Comparison of ENCODE assay signal across 1 cellular context in genomic region chr19:19191920-19192882, GRCh38.
TF ChIP-seq lines count a peak whose summit lies in the region.

BORCS8 (minus strand) TSS chr19:19192152; CDS start chr19:19192117, 35 bp downstream.
RFXANK (plus strand) TSS chr19:19192258; CDS start chr19:19193947, 1,689 bp downstream.

TF ChIP-seq in K562, 482 proteins besides CTCF, POLR2A, EP300 and RAD21 (continued from another document):
- peak; percentile 88 for TF ChIP-seq NEUROD1 (IDR thresholded peaks at IDR 0.05; ENCODE audit: borderline replicate concordance, low read depth, low read length, partially characterized antibody)
- TF ChIP-seq HNRNPLL (IDR thresholded peaks at IDR 0.05; ENCODE audit: low read depth, low read length, poor library complexity, severe bottlenecking), result peak; percentile 82
- no peak for TF ChIP-seq ZBTB8A (IDR thresholded peaks at IDR 0.05; ENCODE audit: partially characterized antibody)
- TF ChIP-seq ZNF140 (CRISPR knock-in tag; IDR thresholded peaks at IDR 0.05), result no peak
- no peak for TF ChIP-seq KAT8 (IDR thresholded peaks at IDR 0.05; ENCODE audit: low read depth)
- TF ChIP-seq ZNF354B (CRISPR knock-in tag; IDR thresholded peaks at IDR 0.05), result no peak
- TF ChIP-seq CBX5 (IDR thresholded peaks at IDR 0.05; ENCODE audit: borderline replicate concordance, low read depth), result no peak
- TF ChIP-seq ZNF174 (CRISPR knock-in tag; IDR thresholded peaks at IDR 0.05), result no peak
- no peak for TF ChIP-seq ZNF696 (CRISPR knock-in tag; conservative IDR thresholded peaks at IDR 0.05)
- peak; percentile 63; the same call in 1 of the 2 replicates for TF ChIP-seq ZNF24 (IDR thresholded peaks at IDR 0.05)
- no peak for TF ChIP-seq ZKSCAN8 (CRISPR knock-in tag; IDR thresholded peaks at IDR 0.05)
- TF ChIP-seq HDAC3 (IDR thresholded peaks at IDR 0.05; ENCODE audit: borderline replicate concordance, partially characterized antibody), result no peak
- no peak; the same call in 1 of the 2 replicates for TF ChIP-seq ATF3 (IDR thresholded peaks at IDR 0.05)
- TF ChIP-seq ATF3 (CRISPR knock-in tag; conservative IDR thresholded peaks at IDR 0.05), result peak; percentile 19; the same call in 1 of the 2 replicates
- peak; percentile 35; the same call in 1 of the 2 replicates for TF ChIP-seq CEBPG (CRISPR knock-in tag; IDR thresholded peaks at IDR 0.05)
- TF ChIP-seq CEBPG (tag; conservative IDR thresholded peaks at IDR 0.05 in 1 of 2, IDR thresholded peaks at IDR 0.05 in 1 of 2), result no peak
- TF ChIP-seq ETV6 (IDR thresholded peaks at IDR 0.05; ENCODE audit: borderline replicate concordance in 1 of 2, low read depth in 2 of 2, low read length in 1 of 2), result no peak
- no peak for TF ChIP-seq ETV6 (CRISPR knock-in tag; IDR thresholded peaks at IDR 0.05; ENCODE audit: borderline replicate concordance)
- peak; percentile 64; the same call in 1 of the 2 replicates for TF ChIP-seq TARDBP (IDR thresholded peaks at IDR 0.05)
- no peak for TF ChIP-seq NUFIP1 (IDR thresholded peaks at IDR 0.05; ENCODE audit: partially characterized antibody)
- TF ChIP-seq MXD1 (CRISPR knock-in tag; IDR thresholded peaks at IDR 0.05; ENCODE audit: borderline replicate concordance, poor library complexity, severe bottlenecking), result no peak
- TF ChIP-seq SRSF1 (IDR thresholded peaks at IDR 0.05; ENCODE audit: low read depth, low read length), result no peak
- TF ChIP-seq NFXL1 (CRISPR knock-in tag; IDR thresholded peaks at IDR 0.05), result no peak
- peak; percentile 57; the same call in 1 of the 2 replicates for TF ChIP-seq CREB3L1 (IDR thresholded peaks at IDR 0.05; ENCODE audit: borderline replicate concordance, low read depth)
- no peak for TF ChIP-seq CHD1 (IDR thresholded peaks at IDR 0.05; ENCODE audit: low read length)
- TF ChIP-seq ZNF184 (CRISPR knock-in tag; IDR thresholded peaks at IDR 0.05), result no peak
- peak; percentile 97 for TF ChIP-seq VEZF1 (CRISPR knock-in tag; IDR thresholded peaks at IDR 0.05)
- TF ChIP-seq HINFP (tag; conservative IDR thresholded peaks at IDR 0.05; ENCODE audit: low read depth), result no peak
- peak; percentile 78; the same call in 1 of the 2 replicates for TF ChIP-seq KLF13 (tag; IDR thresholded peaks at IDR 0.05; ENCODE audit: borderline replicate concordance, low read depth)
- no peak for TF ChIP-seq ZNF830 (CRISPR knock-in tag; IDR thresholded peaks at IDR 0.05)
- TF ChIP-seq ZFPM2 (CRISPR knock-in tag; IDR thresholded peaks at IDR 0.05), result no peak
- TF ChIP-seq E2F1 (CRISPR knock-in tag; IDR thresholded peaks at IDR 0.05), result peak; percentile 29; the same call in 1 of the 2 replicates
- TF ChIP-seq ZNF431 (CRISPR knock-in tag; IDR thresholded peaks at IDR 0.05), result no peak
- TF ChIP-seq TRIM24 (IDR thresholded peaks at IDR 0.05), result peak in 1 of 2 experiments; percentile 99; a peak in 2 of 4 replicates
- 0 out of 2 replicates have a peak, but pooled peaks have one; percentile 53 for TF ChIP-seq HMGXB4 (CRISPR knock-in tag; IDR thresholded peaks at IDR 0.05)
- TF ChIP-seq ZBTB1 (CRISPR knock-in tag; IDR thresholded peaks at IDR 0.05; ENCODE audit: borderline replicate concordance, low read depth), result peak; percentile 72; the same call in 1 of the 2 replicates
- TF ChIP-seq CREB5 (CRISPR knock-in tag; IDR thresholded peaks at IDR 0.05), result no peak
- peak in 1 of 2 experiments; percentile 61; a peak in 1 of 3 replicates for TF ChIP-seq CBX3 (IDR thresholded peaks at IDR 0.05; ENCODE audit: borderline replicate concordance in 1 of 2, low read length in 2 of 2)
- TF ChIP-seq ZBTB26 (CRISPR knock-in tag; IDR thresholded peaks at IDR 0.05), result 0 out of 2 replicates have a peak, but pooled peaks have one; percentile 29
- TF ChIP-seq HOXB6 (CRISPR knock-in tag; IDR thresholded peaks at IDR 0.05; ENCODE audit: borderline replicate concordance), result no peak
- peak; percentile 96 for TF ChIP-seq ZFP91 (CRISPR knock-in tag; IDR thresholded peaks at IDR 0.05)
- TF ChIP-seq ZNF280A (IDR thresholded peaks at IDR 0.05; ENCODE audit: low read depth, partially characterized antibody), result no peak
- TF ChIP-seq SRF (CRISPR knock-in tag; IDR thresholded peaks at IDR 0.05), result no peak
- TF ChIP-seq CBFA2T2 (conservative IDR thresholded peaks at IDR 0.05), result no peak
- peak in 1 of 2 experiments; percentile 74; a peak in 2 of 4 replicates for TF ChIP-seq ARNT (IDR thresholded peaks at IDR 0.05)
